Comparison of ENCODE assay signal across 16 cellular contexts in the genomic region with DNA sequence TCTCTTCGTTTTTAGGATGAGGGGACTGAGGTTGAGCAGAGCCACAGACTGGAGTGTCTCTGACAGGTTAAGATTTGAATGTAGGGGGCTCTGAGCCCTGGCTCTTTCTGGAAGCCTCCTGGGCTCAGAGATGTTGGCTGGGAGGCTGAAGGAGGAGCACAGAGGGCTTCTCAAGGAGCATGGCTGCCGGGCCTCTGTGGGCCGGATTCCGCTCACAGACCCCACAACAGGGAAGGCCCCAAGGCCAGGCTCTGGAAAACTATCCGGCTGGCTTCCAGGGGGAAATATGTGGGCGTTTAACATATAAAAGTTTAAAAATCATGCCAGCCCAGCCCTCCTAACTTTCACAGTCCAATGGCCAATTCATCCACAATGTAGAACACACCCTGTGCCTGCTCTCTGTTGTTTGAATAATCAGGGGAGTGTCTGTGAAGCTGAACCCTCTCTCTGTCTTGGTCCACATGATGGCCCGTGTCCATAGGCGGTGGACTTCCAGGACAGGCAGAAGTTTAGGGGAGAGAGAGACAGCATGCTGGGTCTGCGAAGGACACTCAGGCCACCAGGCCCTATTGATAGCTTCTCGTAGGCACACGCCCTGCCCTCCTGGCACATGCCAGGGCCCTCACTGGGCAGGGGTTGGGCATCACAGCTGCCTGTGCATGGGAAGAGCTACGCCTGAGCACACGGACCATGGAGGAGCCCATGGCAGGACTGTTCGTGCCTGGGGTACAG. TPM values are rescaled to one million over a fixed set of nuclear protein-coding genes. Genes with fewer than 3 reads are reported as not detected.
DNase-seq lines count a peak whose midpoint lies in the region; ATAC-seq and TF ChIP-seq lines count a peak whose summit lies in the region.
"Had no signal": no experiment of that assay in that cellular context is flagged by ENCODE, and none has a peak within 500 bp of the region (broad histone marks: within the 10 kb centered on the region; RNA-seq: fewer than 3 reads in every experiment).

No MANE protein-coding gene starts in this region.

- H3K9ac ChIP-seq in trophoblast cell (ENCODE audit: low read length) = no peak overlapping the region

- peak; percentile 9 for DNase-seq in activated CD8-positive, alpha-beta T cell treated with anti-CD3 and anti-CD28 coated beads, Interleukin-2, amount 10 ng/mL, durations not matched to agents 7 days and 5 days
- no peak for DNase-seq in activated CD8-positive, alpha-beta T cell treated with anti-CD3 and anti-CD28 coated beads for 36 hours
- no peak for DNase-seq in left ventricle myocardium superior
- no peak for DNase-seq in cardiac septum (ENCODE audit: low spot score)
- DNase-seq in trophoblast cell = no peak
- no peak for DNase-seq in GOT3 (lab: John Stamatoyannopoulos, UW)
- no peak for DNase-seq in NCI-H1436 (lab: John Stamatoyannopoulos, UW)
- DNase-seq in HUDEP-2 (lab: John Stamatoyannopoulos, UW; ENCODE audit: unreplicated experiment in 76 of 76) = no peak
- DNase-seq: DMS79, KG1, NCI-H187, NCI-H2107, NCI-H345, NCI-H524 treated with DMSO at 0.1 percent for 48 hours had no signal

- intact Hi-C loops in activated CD8-positive, alpha-beta T cell treated with anti-CD3 and anti-CD28 coated beads for 36 hours (cut with micrococcal nuclease) = no loop called here
- intact Hi-C loops in left ventricle myocardium superior (cut with micrococcal nuclease) = no loop called here
- intact Hi-C loops in cardiac septum (cut with DNase I) = no loop called here

- H3K4me3 ChIP-seq in trophoblast cell (ENCODE audit: low read depth, low read length) = peak overlapping the region; percentile 29

- H3K4me2 ChIP-seq in trophoblast cell (ENCODE audit: low read length) = no peak overlapping the region

- peaks cover 22 to 26% of the 10 kb centered on the region in 2 experiments for H3K36me3 ChIP-seq in trophoblast cell (ENCODE audit: control insufficient read depth in 1 of 2, insufficient read depth in 2 of 2, low read length in 2 of 2)

- POLR2A ChIA-PET in activated CD8-positive, alpha-beta T cell treated with anti-CD3 and anti-CD28 coated beads, Interleukin-2, amount 10 ng/mL, durations not matched to agents 7 days and 5 days (lab: Charles Lee) = no interaction called here
- POLR2A ChIA-PET in activated CD8-positive, alpha-beta T cell treated with anti-CD3 and anti-CD28 coated beads for 36 hours (lab: Charles Lee) = no interaction called here

- H3K9me3 ChIP-seq in trophoblast cell (ENCODE audit: insufficient read depth, low read depth, low read length) = no peaks in the 10 kb centered on the region

- H2BK12ac ChIP-seq in trophoblast cell (ENCODE audit: low read length) = no peak overlapping the region

- no CpG with 5 or more reads among the region's 14 CpGs for WGBS in trophoblast cell (ENCODE audit: extremely low coverage, insufficient coverage, insufficient read length)

- H3K36me3 Mint-ChIP-seq in activated CD8-positive, alpha-beta T cell treated with anti-CD3 and anti-CD28 coated beads, Interleukin-2, amount 10 ng/mL, durations not matched to agents 7 days and 5 days (ENCODE audit: low read depth) = no peaks in the 10 kb centered on the region
- H3K36me3 Mint-ChIP-seq in activated CD8-positive, alpha-beta T cell treated with anti-CD3 and anti-CD28 coated beads for 36 hours (ENCODE audit: low read depth) = peaks cover 15% of the 10 kb centered on the region
- H3K36me3 Mint-ChIP-seq: CD14-positive monocyte had no signal

- peaks cover 3 to 7% of the 10 kb centered on the region in 2 experiments for H3K4me1 ChIP-seq in trophoblast cell (ENCODE audit: control insufficient read depth in 1 of 2, insufficient read depth in 2 of 2, low read length in 2 of 2)

- H3K23ac ChIP-seq in trophoblast cell (ENCODE audit: low read length) = no peak overlapping the region

- CTCF ChIA-PET in activated CD8-positive, alpha-beta T cell treated with anti-CD3 and anti-CD28 coated beads, Interleukin-2, amount 10 ng/mL, durations not matched to agents 7 days and 5 days (lab: Charles Lee) = interaction anchor here (1.4 kb wide), 1 partner anchor 53 kb away, joined by 3 read pairs; a partner anchor contains a TSS
- CTCF ChIA-PET in activated CD8-positive, alpha-beta T cell treated with anti-CD3 and anti-CD28 coated beads for 36 hours (lab: Charles Lee) = no interaction called here

- H2AFZ ChIP-seq in trophoblast cell (ENCODE audit: insufficient read depth, low read length, poor library complexity) = no peak overlapping the region

- no peak overlapping the region for H3K14ac ChIP-seq in trophoblast cell (ENCODE audit: low read length)

- TF ChIP-seq CTCF in activated CD8-positive, alpha-beta T cell treated with anti-CD3 and anti-CD28 coated beads for 36 hours (IDR thresholded peaks at IDR 0.05) = no peak

- no peak overlapping the region for H3K27ac Mint-ChIP-seq in activated CD8-positive, alpha-beta T cell treated with anti-CD3 and anti-CD28 coated beads, Interleukin-2, amount 10 ng/mL, durations not matched to agents 7 days and 5 days
- no peak overlapping the region for H3K27ac Mint-ChIP-seq in activated CD8-positive, alpha-beta T cell treated with anti-CD3 and anti-CD28 coated beads for 36 hours
- H3K27ac Mint-ChIP-seq: CD14-positive monocyte had no signal

- H2AK5ac ChIP-seq in trophoblast cell (ENCODE audit: low read length) = no peak overlapping the region

- H4K91ac ChIP-seq in trophoblast cell (ENCODE audit: low read depth, low read length) = no peak overlapping the region

- ATAC-seq in activated CD8-positive, alpha-beta T cell treated with anti-CD3 and anti-CD28 coated beads, Interleukin-2, amount 10 ng/mL, durations not matched to agents 7 days and 5 days = no peak
- ATAC-seq in activated CD8-positive, alpha-beta T cell treated with anti-CD3 and anti-CD28 coated beads for 36 hours = no peak
- ATAC-seq in left ventricle myocardium superior = peak; percentile 26

- no peaks in the 10 kb centered on the region for H3K27me3 ChIP-seq in trophoblast cell (ENCODE audit: insufficient read depth, low read length)

- no peak overlapping the region for H4K12ac ChIP-seq in trophoblast cell (ENCODE audit: low read depth, low read length)

- H2BK5ac ChIP-seq in trophoblast cell (ENCODE audit: low read depth, low read length, poor library complexity) = no peak overlapping the region

- H3K9me3 Mint-ChIP-seq in activated CD8-positive, alpha-beta T cell treated with anti-CD3 and anti-CD28 coated beads, Interleukin-2, amount 10 ng/mL, durations not matched to agents 7 days and 5 days (ENCODE audit: insufficient read depth) = no peaks in the 10 kb centered on the region
- H3K9me3 Mint-ChIP-seq in activated CD8-positive, alpha-beta T cell treated with anti-CD3 and anti-CD28 coated beads for 36 hours = peaks cover 2% of the 10 kb centered on the region

- H3K4me3 Mint-ChIP-seq in activated CD8-positive, alpha-beta T cell treated with anti-CD3 and anti-CD28 coated beads, Interleukin-2, amount 10 ng/mL, durations not matched to agents 7 days and 5 days = no peak overlapping the region
- no peak overlapping the region for H3K4me3 Mint-ChIP-seq in activated CD8-positive, alpha-beta T cell treated with anti-CD3 and anti-CD28 coated beads for 36 hours
- H3K4me3 Mint-ChIP-seq: CD14-positive monocyte had no signal

- no peak overlapping the region for H3K18ac ChIP-seq in trophoblast cell (ENCODE audit: low read length)

- H3K79me1 ChIP-seq in trophoblast cell (ENCODE audit: low read length) = peaks cover 3% of the 10 kb centered on the region

- no peak overlapping the region for H3K4ac ChIP-seq in trophoblast cell (ENCODE audit: low read depth, low read length)

- no peaks in the 10 kb centered on the region for H3K79me2 ChIP-seq in trophoblast cell (ENCODE audit: control insufficient read depth, insufficient read depth, low read length, poor library complexity)

- H4K8ac ChIP-seq in trophoblast cell (ENCODE audit: low read depth, low read length) = no peak overlapping the region

- no peak overlapping the region for H2BK120ac ChIP-seq in trophoblast cell (ENCODE audit: insufficient read depth, low read length, poor library complexity)

- no peaks in the 10 kb centered on the region for H3K27me3 Mint-ChIP-seq in activated CD8-positive, alpha-beta T cell treated with anti-CD3 and anti-CD28 coated beads, Interleukin-2, amount 10 ng/mL, durations not matched to agents 7 days and 5 days (ENCODE audit: low read depth)
- no peaks in the 10 kb centered on the region for H3K27me3 Mint-ChIP-seq in activated CD8-positive, alpha-beta T cell treated with anti-CD3 and anti-CD28 coated beads for 36 hours

- peaks cover 4% of the 10 kb centered on the region for H3K4me1 Mint-ChIP-seq in activated CD8-positive, alpha-beta T cell treated with anti-CD3 and anti-CD28 coated beads, Interleukin-2, amount 10 ng/mL, durations not matched to agents 7 days and 5 days (ENCODE audit: low read depth)
- H3K4me1 Mint-ChIP-seq in activated CD8-positive, alpha-beta T cell treated with anti-CD3 and anti-CD28 coated beads for 36 hours (ENCODE audit: low read depth) = peaks cover 3% of the 10 kb centered on the region

- no peak overlapping the region for H3K27ac ChIP-seq in trophoblast cell (ENCODE audit: low read depth, low read length)
- H3K27ac ChIP-seq: 22Rv1 had no signal

RNA-seq across cellular contexts. Expression of a gene that starts 10.8 kb away (rescaled TPM):
- total RNA-seq in activated CD8-positive, alpha-beta T cell treated with anti-CD3 and anti-CD28 coated beads, Interleukin-2, amount 10 ng/mL, durations not matched to agents 7 days and 5 days = 10 to 100 TPM; 12.3 to 14.4 TPM
- 10 to 100 TPM; 21.6 to 23.7 TPM for total RNA-seq in activated CD8-positive, alpha-beta T cell treated with anti-CD3 and anti-CD28 coated beads for 36 hours
- total RNA-seq in left ventricle myocardium superior (316 TPM), cardiac septum (396 TPM)
- 6.4 and 7.0 TPM in 2 replicates for polyA plus RNA-seq in trophoblast cell (2013)

RNA-seq across cellular contexts. Expression of a gene that starts 53.1 kb away (rescaled TPM):
- total RNA-seq in activated CD8-positive, alpha-beta T cell treated with anti-CD3 and anti-CD28 coated beads, Interleukin-2, amount 10 ng/mL, durations not matched to agents 7 days and 5 days = 1 to 10 TPM; 7.5 to 8.9 TPM
- total RNA-seq in activated CD8-positive, alpha-beta T cell treated with anti-CD3 and anti-CD28 coated beads for 36 hours = 10 to 100 TPM in 1 of 2 experiments, 1 to 10 TPM in 1; 9.7 to 10.8 TPM
- total RNA-seq in left ventricle myocardium superior (11.2 TPM), cardiac septum (16.6 TPM)
- polyA plus RNA-seq in trophoblast cell (2013) = 1.2 and 1.4 TPM in 2 replicates

Comparison
In these comparisons a context has a peak if more than half of its experiments do, and no peak if none do; other contexts are left out.
1. RNA of a gene that starts 10.8 kb away (total RNA-seq): 396 TPM in cardiac septum (single experiment) and 316 TPM in left ventricle myocardium superior (single experiment); 21.6 to 23.7 TPM in activated CD8-positive, alpha-beta T cell treated with anti-CD3 and anti-CD28 coated beads for 36 hours and 12.3 to 14.4 TPM in activated CD8-positive, alpha-beta T cell treated with anti-CD3 and anti-CD28 coated beads, Interleukin-2, amount 10 ng/mL, durations not matched to agents 7 days and 5 days; every median in the first group is over 10 times any median in the second.